Comparison of ENCODE assay signal across 14 cellular contexts in genomic region chr10:133359554-133359971, GRCh38. TPM values are rescaled to one million over a fixed set of nuclear protein-coding genes. Genes with fewer than 3 reads are reported as not detected.
DNase-seq lines count a peak whose midpoint lies in the region; ATAC-seq and TF ChIP-seq lines count a peak whose summit lies in the region.
"Had no signal": no experiment of that assay in that cellular context is flagged by ENCODE, and none has a peak within 500 bp of the region (broad histone marks: within the 10 kb centered on the region; RNA-seq: fewer than 3 reads in every experiment).

No MANE protein-coding gene starts in this region.

- TF ChIP-seq RAD21 in liver (IDR thresholded peaks at IDR 0.05) = no peak

- H3K9ac ChIP-seq in liver (ENCODE audit: low read depth in 1 of 2, low read length in 2 of 2) = no peak overlapping the region

- no peaks in the 10 kb centered on the region for H3K27me3 ChIP-seq in Caco-2 (replicated peaks; ENCODE audit: control insufficient read depth, insufficient read depth, low read length)
- H3K27me3 ChIP-seq in Peyer's patch = no peaks in the 10 kb centered on the region
- H3K27me3 ChIP-seq in liver (ENCODE audit: control insufficient read depth in 4 of 4, insufficient read depth in 4 of 4, low read length in 3 of 4) = no peaks in the 10 kb centered on the region
- H3K27me3 ChIP-seq in tibial artery = peaks cover 0 to 5% of the 10 kb centered on the region in 2 donors

- peaks cover 41% of the 10 kb centered on the region for H3K4me1 ChIP-seq in Caco-2
- H3K4me1 ChIP-seq in Peyer's patch = peaks cover 7 to 43% (median 10%) of the 10 kb centered on the region in 4 donors
- H3K4me1 ChIP-seq in liver (ENCODE audit: control insufficient read depth in 4 of 4, insufficient read depth in 4 of 4, low read length in 3 of 4) = peaks cover 16 to 62% (median 45%) of the 10 kb centered on the region in 4 donors
- peaks cover 0 to 26% (median 16%) of the 10 kb centered on the region in 4 donors for H3K4me1 ChIP-seq in tibial artery

- BruUV-seq in Caco-2 (replicated peaks; lab: Mats Ljungman, UMichigan) = no TSS peak

- DNase-seq in Caco-2 (peak; percentile 68 to 87), HT-29 (ENCODE audit: low spot score) (peak; percentile 81), Peyer's patch (peak; percentile 45 to 88 (median 87)), GM10266 (ENCODE audit: extremely low spot score) (no peak), GM20000 (ENCODE audit: low spot score) (no peak), tibial artery (no peak)
- DNase-seq: H9, nephron progenitor cell had no signal

- H3K36me3 ChIP-seq in Caco-2 (ENCODE audit: control insufficient read depth, insufficient read depth, low read length) (peaks cover 11% of the 10 kb centered on the region), Peyer's patch (peaks cover 0 to 39% (median 0%) of the 10 kb centered on the region in 3 donors), liver (ENCODE audit: control insufficient read depth in 4 of 4, insufficient read depth in 3 of 4, low read depth in 1 of 4, low read length in 3 of 4) (peaks cover 6 to 27% (median 17%) of the 10 kb centered on the region in 4 donors), tibial artery (peaks cover 6 to 34% (median 33%) of the 10 kb centered on the region in 3 donors)

- peaks cover 26% of the 10 kb centered on the region for H3K4me1 Mint-ChIP-seq in Caco-2 (ENCODE audit: low read depth, unreplicated experiment)

- H3K4me3 ChIP-seq in Caco-2 (ENCODE audit: low read depth, low read length) = no peak overlapping the region
- H3K4me3 ChIP-seq in Peyer's patch = no peak overlapping the region
- H3K4me3 ChIP-seq in liver (ENCODE audit: low read depth in 1 of 3, low read length in 3 of 3) = no peak overlapping the region
- no peak overlapping the region for H3K4me3 ChIP-seq in tibial artery

- H3K27ac Mint-ChIP-seq in Caco-2 (ENCODE audit: unreplicated experiment) = peak overlapping the region; percentile 85
- H3K27ac Mint-ChIP-seq: H9; nephron progenitor cell; stimulated activated naive CD8-positive, alpha-beta T cell treated with anti-CD3 and anti-CD28 coated beads, Interleukin-15, Interleukin-2, amounts not matched to agents 100 ng/mL and 50 ng/mL, for 24 hours had no signal

- POLR2A ChIA-PET in Caco-2 (lab: Charles Lee) = no interaction called here

- 17% methylated on average over 6 of the region's 6 CpGs for WGBS in liver

- H3K4me3 Mint-ChIP-seq in Caco-2 (ENCODE audit: unreplicated experiment) = peak overlapping the region; percentile 60
- H3K4me3 Mint-ChIP-seq: H9; nephron progenitor cell; stimulated activated naive CD8-positive, alpha-beta T cell treated with anti-CD3 and anti-CD28 coated beads, Interleukin-15, Interleukin-2, amounts not matched to agents 100 ng/mL and 50 ng/mL, for 24 hours had no signal

- intact Hi-C loops in Caco-2 (cut with micrococcal nuclease; ENCODE audit: unreplicated experiment) (no loop called here), tibial artery (cut with DNase I; ENCODE audit: low total_unique reads) (no loop called here)

- CTCF ChIA-PET in Caco-2 (lab: Charles Lee) = interaction anchor here (1.0 kb wide), 1 partner anchor 19 kb away, joined by 3 read pairs; no protein-coding TSS in a partner anchor

- H3K9me3 ChIP-seq in Caco-2 = no peaks in the 10 kb centered on the region
- H3K9me3 ChIP-seq in Peyer's patch = no peaks in the 10 kb centered on the region
- H3K9me3 ChIP-seq in liver (ENCODE audit: control insufficient read depth in 4 of 4, low read length in 3 of 4) = no peaks in the 10 kb centered on the region
- no peaks in the 10 kb centered on the region for H3K9me3 ChIP-seq in tibial artery

- no peaks in the 10 kb centered on the region for H3K27me3 Mint-ChIP-seq in Caco-2 (ENCODE audit: insufficient read depth, unreplicated experiment)
- H3K27me3 Mint-ChIP-seq: stimulated activated naive CD8-positive, alpha-beta T cell treated with anti-CD3 and anti-CD28 coated beads, Interleukin-15, Interleukin-2, amounts not matched to agents 100 ng/mL and 50 ng/mL, for 24 hours had no signal

- H3K27ac ChIP-seq in Peyer's patch = peak overlapping the region in 3 of 4 donors; percentile 50 to 97 (median 90)
- H3K27ac ChIP-seq in liver (ENCODE audit: low read depth in 1 of 2, low read length in 2 of 2) = peak overlapping the region; percentile 91 to 93
- no peak overlapping the region for H3K27ac ChIP-seq in tibial artery
- H3K27ac ChIP-seq: epithelial cell of prostate had no signal

- no peaks in the 10 kb centered on the region for H3K9me3 Mint-ChIP-seq in Caco-2 (ENCODE audit: unreplicated experiment)
- H3K9me3 Mint-ChIP-seq: H9; nephron progenitor cell; stimulated activated naive CD8-positive, alpha-beta T cell treated with anti-CD3 and anti-CD28 coated beads, Interleukin-15, Interleukin-2, amounts not matched to agents 100 ng/mL and 50 ng/mL, for 24 hours had no signal

- no peak for ATAC-seq in GM19328 (IDR thresholded peaks at IDR 0.05; ENCODE audit: unreplicated experiment)

- TF ChIP-seq POLR2A in Peyer's patch (IDR thresholded peaks at IDR 0.05) = peak in 1 of 2 donors; percentile 49

- TF ChIP-seq CTCF in Caco-2 (IDR thresholded peaks at IDR 0.05; ENCODE audit: insufficient read depth in 1 of 2, low read depth in 1 of 2, low read length in 1 of 2, severe bottlenecking in 1 of 2, unreplicated experiment in 1 of 2) (no peak), Peyer's patch (IDR thresholded peaks at IDR 0.05) (peak in 1 of 6 experiments; percentile 11), liver (IDR thresholded peaks at IDR 0.05; ENCODE audit: low read depth, low read length, missing input control) (no peak), GM10266 (IDR thresholded peaks at IDR 0.05; ENCODE audit: control insufficient read depth, insufficient read depth, low read depth, missing control alignments) (no peak), GM20000 (IDR thresholded peaks at IDR 0.05; ENCODE audit: extremely low read depth, missing control alignments) (no peak), tibial artery (IDR thresholded peaks at IDR 0.05) (no peak)

- peaks cover 53% of the 10 kb centered on the region for H3K36me3 Mint-ChIP-seq in Caco-2 (ENCODE audit: insufficient read depth, unreplicated experiment)

TF ChIP-seq in liver, 16 proteins besides CTCF, POLR2A, EP300 and RAD21:
- no peak for TF ChIP-seq MAX (IDR thresholded peaks at IDR 0.05)
- no peak for TF ChIP-seq ZBTB33 (IDR thresholded peaks at IDR 0.05)
- TF ChIP-seq FOXA2 (IDR thresholded peaks at IDR 0.05) = no peak
- peak in 1 of 2 donors; percentile 6 for TF ChIP-seq JUND (IDR thresholded peaks at IDR 0.05)
- TF ChIP-seq GABPA (IDR thresholded peaks at IDR 0.05 in 1 of 2, conservative IDR thresholded peaks at IDR 0.05 in 1 of 2) = no peak
- no peak for TF ChIP-seq HNF4G (IDR thresholded peaks at IDR 0.05)
- TF ChIP-seq ATF3 (IDR thresholded peaks at IDR 0.05) = no peak

RNA-seq across cellular contexts. Expression of gene FUOM, which starts 1.7 kb away (rescaled TPM):
- 108 and 119 TPM in 2 replicates for total RNA-seq in Caco-2 (2022)
- 59.7 and 60.8 TPM in 2 replicates for total RNA-seq in HT-29 (2014; rRNA removed; shearing (Covaris generic))
- 100 to 1,000 TPM in 3 of 4 donors, 10 to 100 TPM in 1; 88.3 to 214 (median 163) TPM for total RNA-seq in Peyer's patch
- 10 to 100 TPM; 24.3 to 67.6 TPM for total RNA-seq in liver
- 100 to 1,000 TPM; 124 to 194 TPM for polyA plus RNA-seq in liver

RNA-seq across cellular contexts. Expression of gene PRAP1, which starts 12.4 kb away (rescaled TPM):
- total RNA-seq in Caco-2 (2022) = 0.34 TPM in 1 of 2 replicates, not detected in the other
- 25.0 and 36.5 TPM in 2 replicates for total RNA-seq in HT-29 (2014; rRNA removed; shearing (Covaris generic))
- 1,000 to 10,000 TPM in 3 of 4 donors, 10 to 100 TPM in 1; 52.8 to 2,204 (median 1,384) TPM for total RNA-seq in Peyer's patch
- 100 to 1,000 TPM in 1 of 2 donors, 10 to 100 TPM in 1; 60.8 to 174 TPM for total RNA-seq in liver
- 100 to 1,000 TPM; 315 to 426 TPM for polyA plus RNA-seq in liver
- total RNA-seq: astrocyte, SK-MEL-5 had no signal

RNA-seq across cellular contexts. Expression of gene ECHS1, which starts 13.6 kb away (rescaled TPM):
- total RNA-seq in Caco-2 (2022) = 232 and 247 TPM in 2 replicates
- total RNA-seq in HT-29 (2014; rRNA removed; shearing (Covaris generic)) = 160 and 179 TPM in 2 replicates
- 100 to 1,000 TPM in 3 of 4 donors, 10 to 100 TPM in 1; 87.5 to 211 (median 172) TPM for total RNA-seq in Peyer's patch
- total RNA-seq in liver = 100 to 1,000 TPM in 1 of 2 donors, 10 to 100 TPM in 1; 41.5 to 214 TPM
- 100 to 1,000 TPM; 493 to 849 TPM for polyA plus RNA-seq in liver

RNA-seq across cellular contexts. Expression of gene PAOX, which starts 19.5 kb away (rescaled TPM):
- 6.7 and 7.3 TPM in 2 replicates for total RNA-seq in Caco-2 (2022)
- total RNA-seq in HT-29 (2014; rRNA removed; shearing (Covaris generic)) = 4.7 and 5.6 TPM in 2 replicates
- total RNA-seq in Peyer's patch = 10 to 100 TPM; 19.8 to 53.7 (median 36.9) TPM
- 10 to 100 TPM in 1 of 2 donors, 1 to 10 TPM in 1; 4.8 to 17.5 TPM for total RNA-seq in liver
- polyA plus RNA-seq in liver = 10 to 100 TPM in 1 of 2 donors, 1 to 10 TPM in 1; 9.1 to 17.8 TPM

RNA-seq across cellular contexts. Expression of gene CALY, which starts 22.9 kb away (rescaled TPM):
- total RNA-seq in Caco-2 (2022) (not detected in 2 replicates), Peyer's patch (1 to 10 TPM in 2 of 4 donors, under 1 TPM in 1, not detected in 1; 0.88 to 1.6 (median 1.5) TPM), liver (not detected)
- total RNA-seq in HT-29 (2014; rRNA removed; shearing (Covaris generic)) = not detected in 2 replicates
- under 1 TPM in 1 of 2 donors, not detected in 1; 0.07 TPM for polyA plus RNA-seq in liver
- total RNA-seq: SK-MEL-5 had no signal

Comparison
In these comparisons a context has a peak if more than half of its experiments do, and no peak if none do; other contexts are left out.
1. DNase-seq: peak in Caco-2 (2 of 2), HT-29 (single experiment) and Peyer's patch (3 of 3); none in GM10266 (single experiment), GM20000 (single experiment) and tibial artery (0 of 2).
2. H3K27ac ChIP-seq: peak in Peyer's patch (3 of 4) and liver (2 of 2); none in tibial artery (0 of 2).
3. RNA of gene PRAP1, which starts 12.4 kb away (total RNA-seq): 52.8 to 2,204 TPM in Peyer's patch, 60.8 to 174 TPM in liver and 25.0 to 36.5 TPM in HT-29; 0.34 TPM in Caco-2; every median in the first group is over 10 times any median in the second.